In genomic region chr1:92329356-92330129, GRCh38 we compare ENCODE assay signal across 22 cellular contexts. TPM values are rescaled to one million over a fixed set of nuclear protein-coding genes. Genes with fewer than 3 reads are reported as not detected.
DNase-seq lines count a peak whose midpoint lies in the region; ATAC-seq and TF ChIP-seq lines count a peak whose summit lies in the region.
"Had no signal": no experiment of that assay in that cellular context is flagged by ENCODE, and none has a peak within 500 bp of the region (broad histone marks: within the 10 kb centered on the region; RNA-seq: fewer than 3 reads in every experiment).

No MANE protein-coding gene starts in this region.

- no peak overlapping the region for H3K4me3 ChIP-seq in AG10803 (ENCODE audit: low read length)
- H3K4me3 ChIP-seq: vagina had no signal

- H3K9me3 Mint-ChIP-seq in mesothelial cell of epicardium, result peaks cover 59% of the 10 kb centered on the region

- H3K27ac Mint-ChIP-seq in mesothelial cell of epicardium, result no peak overlapping the region
- H3K27ac Mint-ChIP-seq: activated naive CD8-positive, alpha-beta T cell; endodermal cell had no signal

- H3K36me3 Mint-ChIP-seq in mesothelial cell of epicardium, result peaks cover 76% of the 10 kb centered on the region

- DNase-seq in AG10803 (ENCODE audit: low read depth), result peak; percentile 4
- peak; percentile 99 for DNase-seq in M059J (ENCODE audit: low read depth)
- peak; percentile 74 for DNase-seq in brain pericyte (ENCODE audit: low read depth, low spot score)
- DNase-seq in iris pigment epithelial cell (ENCODE audit: low read depth), result peak; percentile 97
- no peak for DNase-seq in amygdala (lab: John Stamatoyannopoulos, UW)
- DNase-seq in mesothelial cell of epicardium (ENCODE audit: low spot score in 2 of 2, unreplicated experiment in 2 of 2), result no peak
- DNase-seq: activated CD4-positive, alpha-beta T cell treated with anti-CD3 and anti-CD28 coated beads, Interleukin-2, amount 50 U/mL, for 4 hours; activated T-cell treated with anti-CD3 and anti-CD28 coated beads, Interleukin-2, amount 50 U/mL, for 4 hours; Caco-2; endodermal cell; GF-D8; head of caudate nucleus; kidney glomerular epithelial cell; NCI-H1694 treated with DMSO at 0.1 percent for 48 hours; NCI-H446 treated with DMSO at 0.1 percent for 48 hours; right cardiac atrium had no signal

- TF ChIP-seq CTCF in AG10803 (conservative IDR thresholded peaks at IDR 0.05; ENCODE audit: low read length) (no peak), mesothelial cell of epicardium (IDR thresholded peaks at IDR 0.05; ENCODE audit: unreplicated experiment) (no peak)

- no peak for ATAC-seq in GM19455 (IDR thresholded peaks at IDR 0.05; ENCODE audit: unreplicated experiment)
- no peak for ATAC-seq in HG02970 (IDR thresholded peaks at IDR 0.05; ENCODE audit: low FRiP score, unreplicated experiment)
- ATAC-seq: activated T-cell treated with anti-CD3 and anti-CD28 coated beads, Interleukin-2, amount 50 U/mL, for 4 hours; HepG2; right cardiac atrium; SK-N-SH treated with all-trans-retinoic acid at 6 μM for 48 hours had no signal

- H3K4me3 Mint-ChIP-seq in mesothelial cell of epicardium, result no peak overlapping the region
- H3K4me3 Mint-ChIP-seq: activated naive CD8-positive, alpha-beta T cell; activated T-cell treated with anti-CD3 and anti-CD28 coated beads, Interleukin-2, amount 50 U/mL, for 4 hours; endodermal cell had no signal

- peaks cover 13% of the 10 kb centered on the region for H3K4me1 Mint-ChIP-seq in mesothelial cell of epicardium
- H3K4me1 Mint-ChIP-seq: endodermal cell had no signal

- H3K27me3 Mint-ChIP-seq in mesothelial cell of epicardium (ENCODE audit: low read depth), result no peaks in the 10 kb centered on the region
- H3K27me3 Mint-ChIP-seq: activated naive CD8-positive, alpha-beta T cell had no signal

RNA-seq across cellular contexts. Expression of gene RPAP2, which starts 30.7 kb away (rescaled TPM):
- 13.2 and 22.2 TPM in 2 replicates for total RNA-seq in M059J (2014; rRNA removed; shearing (Covaris generic))
- total RNA-seq in mesothelial cell of epicardium, result 38.1 to 43.3 TPM (median 42.5 TPM) in 3 replicates

RNA-seq across cellular contexts. Expression of gene GLMN, which starts 30.8 kb away (rescaled TPM):
- total RNA-seq in M059J (2014; rRNA removed; shearing (Covaris generic)), result 16.8 and 17.3 TPM in 2 replicates
- 22.0 to 25.3 TPM (median 22.7 TPM) in 3 replicates for total RNA-seq in mesothelial cell of epicardium

Comparison
In these comparisons a context has a peak if more than half of its experiments do, and no peak if none do; other contexts are left out.
1. DNase-seq: peak in AG10803 (single experiment), M059J (single experiment), brain pericyte (single experiment) and iris pigment epithelial cell (single experiment); none in amygdala (0 of 56) and mesothelial cell of epicardium (0 of 2).